In genomic region chr4:26860922-26861433, GRCh38 we compare ENCODE assay signal across 8 cellular contexts. TPM values are rescaled to one million over a fixed set of nuclear protein-coding genes. Genes with fewer than 3 reads are reported as not detected.
DNase-seq lines count a peak whose midpoint lies in the region; TF ChIP-seq lines count a peak whose summit lies in the region.

No MANE protein-coding gene starts in this region.

- peaks cover 6% of the 10 kb centered on the region for H3K36me3 Mint-ChIP-seq in activated CD4-positive, alpha-beta T cell treated with anti-CD3 and anti-CD28 coated beads, Interleukin-2, amount 10 ng/mL, durations not matched to agents 24 days and 14 days (ENCODE audit: low read depth)

- H3K4me1 ChIP-seq in HAP-1 (peaks cover 37% of the 10 kb centered on the region), colonic mucosa (peaks cover 7% of the 10 kb centered on the region)

- DNase-seq in GM13976 (ENCODE audit: low spot score) (peak; percentile 43), HAP-1 (ENCODE audit: low spot score in 2 of 2) (peak in 1 of 2 experiments; percentile 60), MG63 (peak; percentile 48), colonic mucosa (peak; percentile 29), lower leg skin (ENCODE audit: low spot score in 2 of 2) (peak in 1 of 2 donors; percentile 91), H4 (ENCODE audit: low spot score) (no peak)
- DNase-seq in activated CD4-positive, alpha-beta T cell treated with anti-CD3 and anti-CD28 coated beads, Interleukin-2, amount 10 ng/mL, durations not matched to agents 24 days and 14 days = peak; percentile 86
- peak; percentile 66 for DNase-seq in stimulated activated CD8-positive, alpha-beta memory T cell treated with anti-CD3 and anti-CD28 coated beads, Interleukin-4, amount 100 ng/mL, for 48 hours

- 1 to 4% methylated on average over 13 to 31 of the region's 70 CpGs for WGBS in lower leg skin, 2 donors

- H3K27ac Mint-ChIP-seq in activated CD4-positive, alpha-beta T cell treated with anti-CD3 and anti-CD28 coated beads, Interleukin-2, amount 10 ng/mL, durations not matched to agents 24 days and 14 days = peak overlapping the region; percentile 89

- in situ Hi-C loops in GM13976 (cut with MboI; ENCODE audit: low sequenced_read_pairs, unreplicated experiment) = no loop called here
- in situ Hi-C loops in HAP-1 (cut with MboI; ENCODE audit: low sequenced_read_pairs) = no loop called here

- peak overlapping the region; percentile 97 for H3K27ac ChIP-seq in colonic mucosa

- peaks cover 56% of the 10 kb centered on the region for H3K4me1 Mint-ChIP-seq in activated CD4-positive, alpha-beta T cell treated with anti-CD3 and anti-CD28 coated beads, Interleukin-2, amount 10 ng/mL, durations not matched to agents 24 days and 14 days

- no peaks in the 10 kb centered on the region for H3K27me3 ChIP-seq in HAP-1 (ENCODE audit: low read depth)
- H3K27me3 ChIP-seq in MG63 = no peaks in the 10 kb centered on the region
- no peaks in the 10 kb centered on the region for H3K27me3 ChIP-seq in colonic mucosa

- peak overlapping the region; percentile 89 to 90 for H3K9ac ChIP-seq in colonic mucosa (ENCODE audit: low read depth in 2 of 2, low read length in 2 of 2)

- H3K9me3 ChIP-seq in HAP-1 = no peaks in the 10 kb centered on the region
- H3K9me3 ChIP-seq in MG63 = no peaks in the 10 kb centered on the region
- no peaks in the 10 kb centered on the region for H3K9me3 ChIP-seq in colonic mucosa

- TF ChIP-seq CTCF in GM13976 (IDR thresholded peaks at IDR 0.05; ENCODE audit: borderline replicate concordance, control extremely low read depth, extremely low read depth, insufficient read depth, missing control alignments) = no peak
- no peak for TF ChIP-seq CTCF in colonic mucosa (IDR thresholded peaks at IDR 0.05)
- no peak for TF ChIP-seq CTCF in lower leg skin (IDR thresholded peaks at IDR 0.05)

- no peaks in the 10 kb centered on the region for H3K9me3 Mint-ChIP-seq in activated CD4-positive, alpha-beta T cell treated with anti-CD3 and anti-CD28 coated beads, Interleukin-2, amount 10 ng/mL, durations not matched to agents 24 days and 14 days

- H3K4me3 ChIP-seq in HAP-1 = peak overlapping the region; percentile 58
- peak overlapping the region; percentile 55 for H3K4me3 ChIP-seq in MG63
- peak overlapping the region; percentile 67 for H3K4me3 ChIP-seq in colonic mucosa
- peak overlapping the region; percentile 90 for H3K4me3 ChIP-seq in lower leg skin (ENCODE audit: low read depth, poor library complexity, severe bottlenecking)

- no peaks in the 10 kb centered on the region for H3K36me3 ChIP-seq in HAP-1 (replicated peaks)
- H3K36me3 ChIP-seq in MG63 = no peaks in the 10 kb centered on the region
- H3K36me3 ChIP-seq in colonic mucosa = no peaks in the 10 kb centered on the region

- no peak for TF ChIP-seq POLR2A in lower leg skin (IDR thresholded peaks at IDR 0.05)

- H3K27me3 Mint-ChIP-seq in activated CD4-positive, alpha-beta T cell treated with anti-CD3 and anti-CD28 coated beads, Interleukin-2, amount 10 ng/mL, durations not matched to agents 24 days and 14 days = no peaks in the 10 kb centered on the region

- intact Hi-C loops in activated CD4-positive, alpha-beta T cell treated with anti-CD3 and anti-CD28 coated beads, Interleukin-2, amount 10 ng/mL, durations not matched to agents 24 days and 14 days (cut with micrococcal nuclease) = loop anchor here (1.0 to 5.0 kb wide), 10 partner anchors 12 to 999 kb away; partner anchors contain the start of genes SEL1L3 and SMIM20
- intact Hi-C loops in colonic mucosa (cut with DNase I) (loop anchor here (10.0 kb wide), 1 partner anchor 144 kb away; no protein-coding TSS in a partner anchor), lower leg skin (cut with DNase I; ENCODE audit: low total_unique reads) (no loop called here)

- H3K4me3 Mint-ChIP-seq in activated CD4-positive, alpha-beta T cell treated with anti-CD3 and anti-CD28 coated beads, Interleukin-2, amount 10 ng/mL, durations not matched to agents 24 days and 14 days = peak overlapping the region; percentile 96

RNA-seq across cellular contexts. Expression of gene STIM2, which starts 0.3 kb away (rescaled TPM):
- 15.7 and 19.7 TPM in 2 replicates for total RNA-seq in MG63 (2014; rRNA removed; shearing (Covaris generic); ENCODE audit: low replicate concordance)
- total RNA-seq in activated CD4-positive, alpha-beta T cell treated with anti-CD3 and anti-CD28 coated beads, Interleukin-2, amount 10 ng/mL, durations not matched to agents 24 days and 14 days = 43.2 and 46.0 TPM in 2 replicates
- total RNA-seq in colonic mucosa (10 to 100 TPM; 20.7 to 30.3 TPM), lower leg skin (10 to 100 TPM; 15.9 to 25.5 (median 23.6) TPM)
- total RNA-seq in H4 (2014; rRNA removed; shearing (Covaris generic)) = 34.2 and 44.4 TPM in 2 replicates
